In the genomic region with DNA sequence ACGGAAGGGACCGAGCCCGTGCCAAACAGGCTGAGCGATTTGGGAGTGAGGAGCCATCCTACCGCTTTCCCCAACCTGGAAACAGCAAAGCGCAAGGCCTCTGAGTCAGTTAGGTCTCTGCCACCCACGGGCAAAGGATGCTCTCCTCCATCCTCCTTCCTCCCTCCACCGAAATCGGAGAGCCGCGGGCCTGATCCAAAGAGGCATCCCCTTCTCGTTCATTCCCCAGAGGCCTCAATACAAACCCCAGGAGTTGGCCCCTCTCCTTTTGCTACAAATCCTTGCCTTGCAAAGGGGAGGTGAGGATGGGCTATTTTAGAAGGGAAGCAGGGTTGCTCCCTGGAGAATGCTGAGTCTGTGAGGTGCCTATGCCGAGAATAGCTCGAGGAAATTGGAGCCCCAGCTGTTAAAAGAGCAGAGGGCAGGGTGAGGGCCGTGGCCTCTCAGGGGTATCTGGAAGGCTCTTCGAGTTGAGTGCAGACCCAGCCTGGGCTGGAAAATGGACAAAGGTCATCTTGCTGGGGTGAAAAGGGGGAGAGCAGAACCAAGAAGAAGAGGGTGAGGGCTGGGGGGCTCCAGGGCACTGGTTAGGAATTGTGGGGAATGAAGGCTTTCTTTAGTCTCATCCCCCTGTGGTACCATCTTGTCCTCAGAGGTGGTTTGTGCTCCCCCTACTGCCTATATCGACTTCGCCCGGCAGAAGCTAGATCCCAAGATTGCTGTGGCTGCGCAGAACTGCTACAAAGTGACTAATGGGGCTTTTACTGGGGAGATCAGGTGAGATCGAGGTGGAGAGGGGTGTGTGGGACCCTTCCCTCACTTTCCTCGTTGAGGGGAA, we compare ENCODE assay signal across 8 cellular contexts.
DNase-seq lines count a peak whose midpoint lies in the region; ATAC-seq and TF ChIP-seq lines count a peak whose summit lies in the region.

No MANE protein-coding gene starts in this region.

- no peaks in the 10 kb centered on the region for H3K9me2 ChIP-seq in OCI-LY1 (ENCODE audit: low read depth, low read length)

- H3K27ac ChIP-seq in OCI-LY1 (ENCODE audit: low read depth, low read length, poor library complexity, severe bottlenecking) = peak overlapping the region; percentile 76
- H3K27ac ChIP-seq in muscle layer of colon (ENCODE audit: low read depth, low read length) = peak overlapping the region; percentile 97

- H3K4me1 ChIP-seq in OCI-LY1 (ENCODE audit: insufficient read depth, low read length, severe bottlenecking) (peaks cover 56% of the 10 kb centered on the region), muscle layer of colon (ENCODE audit: insufficient read depth, low read length) (peaks cover 36% of the 10 kb centered on the region)

- H3K9me3 ChIP-seq in OCI-LY1 (ENCODE audit: low read length) = no peaks in the 10 kb centered on the region
- H3K9me3 ChIP-seq in muscle layer of colon (ENCODE audit: low read length) = no peaks in the 10 kb centered on the region

- ATAC-seq in HG03045 (IDR thresholded peaks at IDR 0.05; ENCODE audit: unreplicated experiment) (no peak), GM18861 (IDR thresholded peaks at IDR 0.05; ENCODE audit: unreplicated experiment) (no peak), GM21423 (IDR thresholded peaks at IDR 0.05; ENCODE audit: unreplicated experiment) (no peak)

- H2AFZ ChIP-seq in OCI-LY1 (ENCODE audit: low read length) = no peak overlapping the region

- H3K9ac ChIP-seq in OCI-LY1 (ENCODE audit: low read length) (peak overlapping the region; percentile 99), muscle layer of colon (ENCODE audit: low read length) (peak overlapping the region; percentile 85)

- H3K79me2 ChIP-seq in OCI-LY1 (ENCODE audit: insufficient read depth, low read length) = peaks cover 8% of the 10 kb centered on the region

- TF ChIP-seq CTCF in OCI-LY1 (IDR thresholded peaks at IDR 0.05; ENCODE audit: low read length) (peak; percentile 48), choroid plexus epithelial cell (conservative IDR thresholded peaks at IDR 0.05; ENCODE audit: low read depth, low read length) (peak; percentile 47)

- H3K36me3 ChIP-seq in OCI-LY1 (ENCODE audit: insufficient read depth, low read length) = peaks cover 71% of the 10 kb centered on the region
- H3K36me3 ChIP-seq in muscle layer of colon (ENCODE audit: insufficient read depth, low read length) = peaks cover 42% of the 10 kb centered on the region

- H3K4me3 ChIP-seq in OCI-LY1 (ENCODE audit: low read depth, low read length, poor library complexity, severe bottlenecking) (peak overlapping the region; percentile 91), choroid plexus epithelial cell (ENCODE audit: low read depth, low read length) (peak overlapping the region; percentile 91), muscle layer of colon (ENCODE audit: low read depth in 1 of 2, low read length in 2 of 2) (peak overlapping the region; percentile 83 to 94)

- DNase-seq in DMS 273 (lab: John Stamatoyannopoulos, UW; ENCODE audit: unreplicated experiment) (peak; percentile 44), DMS 273 treated with DMSO at 0.1 percent for 48 hours (lab: John Stamatoyannopoulos, UW) (no peak), choroid plexus epithelial cell (ENCODE audit: low read depth) (peak; percentile 38)

- H4K20me1 ChIP-seq in OCI-LY1 (ENCODE audit: insufficient read depth, low read length) = peaks cover 3% of the 10 kb centered on the region; the same call in 1 of the 2 replicates

- no peaks in the 10 kb centered on the region for H3K27me3 ChIP-seq in OCI-LY1 (ENCODE audit: insufficient read depth, low read length)
- H3K27me3 ChIP-seq in muscle layer of colon (ENCODE audit: control insufficient read depth in 1 of 2, insufficient read depth in 2 of 2, low read length in 2 of 2) = no peaks in the 10 kb centered on the region

- H3K4me2 ChIP-seq in OCI-LY1 (ENCODE audit: low read length) = peak overlapping the region; percentile 99

- peaks cover 13% of the 10 kb centered on the region for H3F3A ChIP-seq in OCI-LY1 (ENCODE audit: insufficient read depth, low read length)
